Comparison of ENCODE assay signal across 8 cellular contexts in genomic region chr6:18264338-18265098, GRCh38. TPM values are rescaled to one million over a fixed set of nuclear protein-coding genes. Genes with fewer than 3 reads are reported as not detected.
DNase-seq lines count a peak whose midpoint lies in the region; ATAC-seq and TF ChIP-seq lines count a peak whose summit lies in the region.

TSS of gene DEK (minus strand) at chr6:18264530. CDS start at chr6:18263987, 543 bp downstream.

- H3K27me3 ChIP-seq in liver (ENCODE audit: control insufficient read depth in 4 of 4, insufficient read depth in 4 of 4, low read length in 3 of 4): no peaks in the 10 kb centered on the region

- peak within 1 kb of the TSS; percentile 91 to 98 (median 93) for H3K4me3 ChIP-seq in liver (ENCODE audit: low read depth in 1 of 3, low read length in 3 of 3)

- peaks cover 0 to 3% (median 1%) of the 10 kb centered on the region in 4 donors for H3K36me3 ChIP-seq in liver (ENCODE audit: control insufficient read depth in 4 of 4, insufficient read depth in 3 of 4, low read depth in 1 of 4, low read length in 3 of 4)

- peak within 1 kb of the TSS; percentile 64 to 90 for H3K9ac ChIP-seq in liver (ENCODE audit: low read depth in 1 of 2, low read length in 2 of 2)

- peak; percentile 49 to 98 (median 92) for DNase-seq in C1 segment of cervical spinal cord (lab: John Stamatoyannopoulos, UW)
- peak; percentile 98 for DNase-seq in NCI-H69 (lab: John Stamatoyannopoulos, UW)
- DNase-seq in activated CD4-positive, alpha-beta T cell treated with anti-CD3 and anti-CD28 coated beads, Interleukin-2, amount 50 U/mL, for 4 hours: peak; percentile 86 to 87
- peak; percentile 72 to 85 for DNase-seq in dermis microvascular lymphatic vessel endothelial cell (ENCODE audit: low read depth in 2 of 2)
- peak; percentile 81 for DNase-seq in stimulated activated CD4-positive, alpha-beta T cell treated with anti-CD3 and anti-CD28 coated beads, Interleukin-4, amount 100 ng/mL, for 1 hour

- H3K9me3 ChIP-seq in liver (ENCODE audit: control insufficient read depth in 4 of 4, low read length in 3 of 4): no peaks in the 10 kb centered on the region

- ATAC-seq in GM19328 (IDR thresholded peaks at IDR 0.05; ENCODE audit: unreplicated experiment) (peak; percentile 38), HG03521 (IDR thresholded peaks at IDR 0.05; ENCODE audit: unreplicated experiment) (peak; percentile 38)

- peak within 1 kb of the TSS; percentile 97 to 99 for H3K27ac ChIP-seq in liver (ENCODE audit: low read depth in 1 of 2, low read length in 2 of 2)

- peaks cover 7 to 30% (median 12%) of the 10 kb centered on the region in 4 donors for H3K4me1 ChIP-seq in liver (ENCODE audit: control insufficient read depth in 4 of 4, insufficient read depth in 4 of 4, low read length in 3 of 4)

- peak; percentile 52 for TF ChIP-seq CTCF in liver (IDR thresholded peaks at IDR 0.05; ENCODE audit: low read depth, low read length, missing input control)

- under 1% methylated on average over 102 of the region's 102 CpGs for WGBS in liver

- peak in 1 of 2 donors; percentile 21 for TF ChIP-seq RAD21 in liver (IDR thresholded peaks at IDR 0.05)

TF ChIP-seq in liver, 16 proteins besides CTCF, POLR2A, EP300 and RAD21:
- TF ChIP-seq JUND (IDR thresholded peaks at IDR 0.05) (peak; percentile 14 to 32), YY1 (IDR thresholded peaks at IDR 0.05) (peak; percentile 87), FOXA1 (IDR thresholded peaks at IDR 0.05) (no peak), SP1 (IDR thresholded peaks at IDR 0.05) (peak; percentile 14)
- TF ChIP-seq, protein P1, sequence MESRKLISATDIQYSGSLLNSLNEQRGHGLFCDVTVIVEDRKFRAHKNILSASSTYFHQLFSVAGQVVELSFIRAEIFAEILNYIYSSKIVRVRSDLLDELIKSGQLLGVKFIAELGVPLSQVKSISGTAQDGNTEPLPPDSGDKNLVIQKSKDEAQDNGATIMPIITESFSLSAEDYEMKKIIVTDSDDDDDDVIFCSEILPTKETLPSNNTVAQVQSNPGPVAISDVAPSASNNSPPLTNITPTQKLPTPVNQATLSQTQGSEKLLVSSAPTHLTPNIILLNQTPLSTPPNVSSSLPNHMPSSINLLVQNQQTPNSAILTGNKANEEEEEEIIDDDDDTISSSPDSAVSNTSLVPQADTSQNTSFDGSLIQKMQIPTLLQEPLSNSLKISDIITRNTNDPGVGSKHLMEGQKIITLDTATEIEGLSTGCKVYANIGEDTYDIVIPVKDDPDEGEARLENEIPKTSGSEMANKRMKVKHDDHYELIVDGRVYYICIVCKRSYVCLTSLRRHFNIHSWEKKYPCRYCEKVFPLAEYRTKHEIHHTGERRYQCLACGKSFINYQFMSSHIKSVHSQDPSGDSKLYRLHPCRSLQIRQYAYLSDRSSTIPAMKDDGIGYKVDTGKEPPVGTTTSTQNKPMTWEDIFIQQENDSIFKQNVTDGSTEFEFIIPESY (IDR thresholded peaks at IDR 0.05): no peak

RNA-seq across cellular contexts. Expression of gene DEK, which starts in this region (rescaled TPM):
- 51.3 and 96.8 TPM in 2 replicates for total RNA-seq in dermis microvascular lymphatic vessel endothelial cell
- 10 to 100 TPM; 24.7 to 92.6 TPM for total RNA-seq in liver
- 10 to 100 TPM; 19.7 to 29.0 TPM for polyA plus RNA-seq in liver

Comparison
In these comparisons a context has a peak if more than half of its experiments do, and no peak if none do; other contexts are left out.
1. Peak in every context shown above with its lines: DNase-seq, ATAC-seq, H3K4me3 ChIP-seq and H3K27ac ChIP-seq.